ENCODE assay signal across 9 cellular contexts in genomic region chr1:145962157-145963102, GRCh38. TPM values are rescaled to one million over a fixed set of nuclear protein-coding genes. Genes with fewer than 3 reads are reported as not detected.
A peak's percentile ranks its signal among the peaks of the same experiment; 100 is the strongest.
DNase-seq lines count a peak whose midpoint lies in the region; ATAC-seq, FAIRE-seq and TF ChIP-seq lines count a peak whose summit lies in the region.
"Had no signal": no experiment of that assay in that cellular context is flagged by ENCODE, and none has a peak within 500 bp of the region (broad histone marks: within the 10 kb centered on the region; RNA-seq: fewer than 3 reads in every experiment).

No MANE protein-coding gene starts in this region.

- H3K79me2 ChIP-seq in OCI-LY7 (ENCODE audit: insufficient read depth, low read depth, low read length), result peaks cover 6% of the 10 kb centered on the region; the same call in 1 of the 2 replicates

- POLR2A ChIA-PET in OCI-LY7 (lab: Charles Lee), result interaction anchor here (0.5 to 5.5 kb wide), 4 partner anchors 16 to 103 kb away, joined by 3 to 58 read pairs (median 7); partner anchors contain the start of genes PIAS3 and TXNIP

- H3K27ac ChIP-seq in OCI-LY7 (ENCODE audit: low read depth, low read length, poor library complexity, severe bottlenecking), result no peak overlapping the region
- no peak overlapping the region for H3K27ac ChIP-seq in iPS DF 6.9 (ENCODE audit: low read length)
- H3K27ac ChIP-seq in gastrocnemius medialis, result peak overlapping the region; percentile 88 to 99 (median 96)

- H3K36me3 ChIP-seq in OCI-LY7 (ENCODE audit: insufficient read depth, low read length), result peaks cover 3% of the 10 kb centered on the region
- H3K36me3 ChIP-seq in iPS DF 6.9 (ENCODE audit: control insufficient read depth, insufficient read depth, low read length), result no peaks in the 10 kb centered on the region
- peaks cover 0 to 3% of the 10 kb centered on the region in 2 donors for H3K36me3 ChIP-seq in gastrocnemius medialis

- peak; percentile 51 to 55 for TF ChIP-seq POLR2A in gastrocnemius medialis (IDR thresholded peaks at IDR 0.05)
- no peak for TF ChIP-seq POLR2A in GM12892 (IDR thresholded peaks at IDR 0.05; ENCODE audit: low read depth, low read length)

- H3K4me1 ChIP-seq in OCI-LY7 (ENCODE audit: insufficient read depth, low read length, poor library complexity, severe bottlenecking), result peaks cover 66% of the 10 kb centered on the region
- peaks cover 3% of the 10 kb centered on the region; the same call in 1 of the 2 replicates for H3K4me1 ChIP-seq in iPS DF 6.9 (ENCODE audit: control insufficient read depth, insufficient read depth, low read length)
- peaks cover 41 to 45% of the 10 kb centered on the region in 2 donors for H3K4me1 ChIP-seq in gastrocnemius medialis

- ATAC-seq in gastrocnemius medialis (peak in 1 of 2 donors; percentile 9), GM18909 (IDR thresholded peaks at IDR 0.05; ENCODE audit: poor library complexity, unreplicated experiment) (no peak)

- no CpG with 5 or more reads among the region's 36 CpGs for WGBS in iPS DF 6.9 (ENCODE audit: insufficient coverage, insufficient read length)

- BruUV-seq in OCI-LY7 (replicated peaks; lab: Mats Ljungman, UMichigan), result no TSS peak

- TF ChIP-seq CTCF in OCI-LY7 (conservative IDR thresholded peaks at IDR 0.05; ENCODE audit: low read length) (no peak), gastrocnemius medialis (IDR thresholded peaks at IDR 0.05 in 4 of 5, conservative IDR thresholded peaks at IDR 0.05 in 1 of 5) (no peak)

- in situ Hi-C loops in G401 (cut with HindIII; ENCODE audit: low sequenced_read_pairs) (no loop called here), gastrocnemius medialis (cut with MboI; ENCODE audit: low sequenced_read_pairs in 4 of 4) (no loop called here)

- no peaks in the 10 kb centered on the region for H3K9me2 ChIP-seq in OCI-LY7 (ENCODE audit: insufficient read depth, low read length)

- H4K20me1 ChIP-seq in OCI-LY7 (ENCODE audit: insufficient read depth, low read length), result no peaks in the 10 kb centered on the region

- intact Hi-C loops in OCI-LY7 (cut with micrococcal nuclease; ENCODE audit: unreplicated experiment), result no loop called here
- intact Hi-C loops in gastrocnemius medialis (cut with DNase I; ENCODE audit: low total_unique reads), result loop anchor here (2.0 kb wide), 1 partner anchor 44 kb away; the partner anchor contains the start of gene PEX11B

- FAIRE-seq in GM12892 (lab: Jason Lieb, UNC), result no peak
- FAIRE-seq: TTC549 had no signal

- peaks cover 3% of the 10 kb centered on the region; the same call in 1 of the 2 replicates for H3K9me3 ChIP-seq in OCI-LY7 (ENCODE audit: low read length)
- no peaks in the 10 kb centered on the region for H3K9me3 ChIP-seq in iPS DF 6.9 (ENCODE audit: control insufficient read depth, insufficient read depth, low read length)
- H3K9me3 ChIP-seq in gastrocnemius medialis, result no peaks in the 10 kb centered on the region

- H3K27me3 ChIP-seq in iPS DF 6.9 (ENCODE audit: control insufficient read depth, insufficient read depth, low read length), result peaks cover 29% of the 10 kb centered on the region
- no peaks in the 10 kb centered on the region for H3K27me3 ChIP-seq in gastrocnemius medialis

- peak overlapping the region; percentile 27; the same call in 1 of the 2 replicates for H2AFZ ChIP-seq in OCI-LY7 (ENCODE audit: low read length)

- CTCF ChIA-PET in OCI-LY7 (lab: Charles Lee; ENCODE audit: unreplicated experiment), result interaction anchor here (0.8 kb wide), 1 partner anchor 35 kb away, joined by 3 read pairs; the partner anchor contains the start of gene RBM8A

- DNase-seq in G401 (ENCODE audit: low spot score) (peak; percentile 89), OCI-LY7 (ENCODE audit: low spot score) (no peak), anterior cingulate cortex (lab: John Stamatoyannopoulos, UW) (peak in 56 of 58 donors; percentile 18 to 85 (median 72)), iPS DF 6.9 (ENCODE audit: low read depth, low spot score) (no peak), gastrocnemius medialis (peak in 1 of 2 donors; percentile 64), GM12892 (ENCODE audit: insufficient read length) (no peak), MV-4-11 (lab: John Stamatoyannopoulos, UW) (no peak)

- peak overlapping the region; percentile 75 for H3K4me3 ChIP-seq in OCI-LY7 (ENCODE audit: low read depth, low read length, poor library complexity, severe bottlenecking)
- H3K4me3 ChIP-seq in iPS DF 6.9 (ENCODE audit: low read length), result peak overlapping the region; percentile 57; the same call in 1 of the 2 replicates
- H3K4me3 ChIP-seq in gastrocnemius medialis, result peak overlapping the region; percentile 69 to 82 (median 73)

- peak overlapping the region; percentile 96 for H3K4me2 ChIP-seq in OCI-LY7 (ENCODE audit: low read length)

RNA-seq across cellular contexts. Expression of gene ANKRD34A, which starts 1.9 kb away (rescaled TPM):
- total RNA-seq in G401 (2014; rRNA removed; shearing (Covaris generic)), result 2.5 and 16.1 TPM in 2 replicates
- 0.62 and 1.9 TPM in 2 replicates for total RNA-seq in OCI-LY7 (2014; rRNA removed; shearing (Covaris generic))
- total RNA-seq in OCI-LY7 (2022), result 4.5 and 4.8 TPM in 2 replicates
- total RNA-seq in gastrocnemius medialis, result 10 to 100 TPM in 1 of 4 donors, 1 to 10 TPM in 3; 3.3 to 19.0 (median 6.7) TPM
- polyA plus RNA-seq in GM12892 (2012; ENCODE audit: missing spikeins), result 0.49 TPM

RNA-seq across cellular contexts. Expression of gene POLR3GL, which starts 2.1 kb away (rescaled TPM):
- 13.4 and 13.5 TPM in 2 replicates for total RNA-seq in G401 (2014; rRNA removed; shearing (Covaris generic))
- 19.8 and 29.8 TPM in 2 replicates for total RNA-seq in OCI-LY7 (2014; rRNA removed; shearing (Covaris generic))
- total RNA-seq in OCI-LY7 (2022), result 27.3 and 30.7 TPM in 2 replicates
- total RNA-seq in gastrocnemius medialis, result 10 to 100 TPM; 43.5 to 78.8 (median 59.4) TPM
- polyA plus RNA-seq in GM12892 (2012; ENCODE audit: missing spikeins), result 27.0 TPM

RNA-seq across cellular contexts. Expression of gene LIX1L, which starts 4.6 kb away (rescaled TPM):
- total RNA-seq in G401 (2014; rRNA removed; shearing (Covaris generic)), result 31.7 and 32.1 TPM in 2 replicates
- total RNA-seq in OCI-LY7 (2014; rRNA removed; shearing (Covaris generic)), result 10.2 and 11.6 TPM in 2 replicates
- total RNA-seq in OCI-LY7 (2022), result 26.3 and 31.8 TPM in 2 replicates
- total RNA-seq in gastrocnemius medialis, result 100 to 1,000 TPM in 1 of 4 donors, 10 to 100 TPM in 3; 37.1 to 108 (median 75.4) TPM
- 15.7 TPM for polyA plus RNA-seq in GM12892 (2012; ENCODE audit: missing spikeins)

RNA-seq across cellular contexts. Expression of gene TXNIP, which starts 33.9 kb away (rescaled TPM):
- total RNA-seq in G401 (2014; rRNA removed; shearing (Covaris generic)), result 1.8 and 4.7 TPM in 2 replicates
- total RNA-seq in OCI-LY7 (2014; rRNA removed; shearing (Covaris generic)), result 99.9 and 144 TPM in 2 replicates
- total RNA-seq in OCI-LY7 (2022) (50.3 and 76.8 TPM in 2 replicates), gastrocnemius medialis (1,000 to 10,000 TPM; 1,815 to 2,839 (median 2,202) TPM)
- polyA plus RNA-seq in GM12892 (2012; ENCODE audit: missing spikeins), result 104 TPM

RNA-seq across cellular contexts. Expression of gene RBM8A, which starts 35.1 kb away (rescaled TPM):
- 86.0 and 117 TPM in 2 replicates for total RNA-seq in G401 (2014; rRNA removed; shearing (Covaris generic))
- 135 and 239 TPM in 2 replicates for total RNA-seq in OCI-LY7 (2014; rRNA removed; shearing (Covaris generic))
- total RNA-seq in OCI-LY7 (2022) (177 and 200 TPM in 2 replicates), gastrocnemius medialis (100 to 1,000 TPM; 199 to 589 (median 381) TPM)
- polyA plus RNA-seq in GM12892 (2012; ENCODE audit: missing spikeins), result 159 TPM

Comparison
In these comparisons a context has a peak if more than half of its experiments do, and no peak if none do; other contexts are left out.
1. DNase-seq: peak in G401 (single experiment) and anterior cingulate cortex (56 of 58); none in OCI-LY7 (single experiment), iPS DF 6.9 (single experiment), GM12892 (single experiment) and MV-4-11 (single experiment).
2. H3K27ac ChIP-seq: peak in gastrocnemius medialis (4 of 4); none in OCI-LY7 (single experiment) and iPS DF 6.9 (single experiment).
3. Peak in every context shown above with its lines, with median percentiles within 50 percentile points of each other: H3K4me3 ChIP-seq.